8 cellular contexts compared by ENCODE assay signal in the genomic region with DNA sequence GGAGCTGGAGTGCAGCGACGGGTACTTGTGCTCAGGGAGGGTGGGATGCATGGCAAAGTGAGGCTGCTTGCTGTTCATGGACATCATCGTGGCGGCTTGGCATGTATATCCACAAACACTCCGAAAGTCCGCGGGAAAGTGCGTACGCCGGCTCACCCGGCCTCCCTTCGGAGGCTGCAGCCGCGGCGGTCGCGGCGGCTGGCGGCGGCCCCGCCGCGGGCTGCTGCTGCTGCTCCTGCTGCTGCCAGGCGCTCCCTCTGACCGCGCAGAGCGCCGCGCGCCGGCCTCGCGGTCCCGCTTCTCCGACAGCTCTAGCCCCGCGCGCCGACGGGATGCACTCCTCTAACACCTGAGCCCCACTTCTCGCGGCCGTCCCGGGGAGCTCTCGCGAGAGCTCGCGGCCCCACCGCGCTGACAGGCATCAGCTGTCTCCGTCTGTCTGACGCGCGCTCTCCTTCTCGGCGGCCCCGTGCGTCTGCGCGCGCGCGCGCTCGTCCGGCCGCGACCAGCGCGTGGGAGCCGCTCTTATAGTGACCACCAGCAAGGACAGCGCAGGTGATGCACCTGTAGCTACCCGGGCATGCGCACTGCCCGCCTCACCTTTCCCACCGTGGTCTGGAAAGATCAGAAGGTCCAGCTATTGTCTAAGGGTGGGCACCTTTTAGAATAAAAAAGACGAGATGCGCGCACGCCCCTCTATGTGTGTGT. TPM values are rescaled to one million over a fixed set of nuclear protein-coding genes. Genes with fewer than 3 reads are reported as not detected.
DNase-seq lines count a peak whose midpoint lies in the region; ATAC-seq and TF ChIP-seq lines count a peak whose summit lies in the region.

A gene with protein sequence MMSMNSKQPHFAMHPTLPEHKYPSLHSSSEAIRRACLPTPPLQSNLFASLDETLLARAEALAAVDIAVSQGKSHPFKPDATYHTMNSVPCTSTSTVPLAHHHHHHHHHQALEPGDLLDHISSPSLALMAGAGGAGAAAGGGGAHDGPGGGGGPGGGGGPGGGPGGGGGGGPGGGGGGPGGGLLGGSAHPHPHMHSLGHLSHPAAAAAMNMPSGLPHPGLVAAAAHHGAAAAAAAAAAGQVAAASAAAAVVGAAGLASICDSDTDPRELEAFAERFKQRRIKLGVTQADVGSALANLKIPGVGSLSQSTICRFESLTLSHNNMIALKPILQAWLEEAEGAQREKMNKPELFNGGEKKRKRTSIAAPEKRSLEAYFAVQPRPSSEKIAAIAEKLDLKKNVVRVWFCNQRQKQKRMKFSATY (minus strand): TSS at position 313 of the 708 bp plus-strand sequence. CDS start 226 bp downstream, at position 87.

- H3K27me3 ChIP-seq in A673 (replicated peaks; ENCODE audit: insufficient read depth, low read depth, low read length, poor library complexity) (peaks cover 94% of the 10 kb centered on the region), fibroblast of lung (ENCODE audit: control insufficient read depth, insufficient read depth, low read length) (peaks cover 91% of the 10 kb centered on the region), parathyroid adenoma (ENCODE audit: control insufficient read depth, insufficient read depth, low read length) (peaks cover 41% of the 10 kb centered on the region), PC-3 (ENCODE audit: low read length) (peaks cover 23% of the 10 kb centered on the region)

- H3K4me1 ChIP-seq in A673 (ENCODE audit: insufficient read depth, low read length, poor library complexity, severe bottlenecking) (peaks cover 26% of the 10 kb centered on the region), fibroblast of lung (ENCODE audit: control insufficient read depth, extremely low read depth, insufficient read depth, low read length) (peaks cover 3% of the 10 kb centered on the region), parathyroid adenoma (peaks cover 2% of the 10 kb centered on the region), PC-3 (ENCODE audit: insufficient read depth, low read length) (no peaks in the 10 kb centered on the region)

- CTCF ChIA-PET in A673 (lab: Charles Lee), result no interaction called here
- CTCF ChIA-PET in PC-3 (lab: Charles Lee), result no interaction called here

- POLR2A ChIA-PET in A673 (lab: Charles Lee; ENCODE audit: low non-redundant PET) (no interaction called here), PC-3 (lab: Charles Lee; ENCODE audit: unreplicated experiment) (no interaction called here)

- H4K20me1 ChIP-seq in fibroblast of lung (ENCODE audit: control insufficient read depth, extremely low read depth, insufficient read depth, low read length) (peaks cover 2% of the 10 kb centered on the region), PC-3 (ENCODE audit: low read length) (no peaks in the 10 kb centered on the region)

- no peaks in the 10 kb centered on the region for H3F3A ChIP-seq in PC-3 (ENCODE audit: low read length, unreplicated experiment)

- no peaks in the 10 kb centered on the region for H3K9me2 ChIP-seq in PC-3 (replicated peaks; ENCODE audit: low read length)

- H3K4me3 ChIP-seq in A673 (ENCODE audit: low read depth, low read length, poor library complexity, severe bottlenecking), result peak within 1 kb of the TSS; percentile 63
- peak within 1 kb of the TSS in 1 of 4 experiments; percentile 7 for H3K4me3 ChIP-seq in fibroblast of lung (replicated peaks in 1 of 4; ENCODE audit: control extremely low read depth in 1 of 4, insufficient read depth in 1 of 4, low read depth in 3 of 4, low read length in 4 of 4)
- no peak within 1 kb of the TSS for H3K4me3 ChIP-seq in parathyroid adenoma (ENCODE audit: low read depth, low read length)
- H3K4me3 ChIP-seq in PC-3 (ENCODE audit: low read length), result no peak within 1 kb of the TSS

- no peak for TF ChIP-seq CTCF in A673 (conservative IDR thresholded peaks at IDR 0.05; ENCODE audit: low read depth, low read length)
- no peak for TF ChIP-seq CTCF in fibroblast of lung (conservative IDR thresholded peaks at IDR 0.05 in 1 of 2, IDR thresholded peaks at IDR 0.05 in 1 of 2; ENCODE audit: low read depth in 1 of 2, low read length in 2 of 2)
- no peak for TF ChIP-seq CTCF in parathyroid adenoma (IDR thresholded peaks at IDR 0.05)
- no peak for TF ChIP-seq CTCF in PC-3 (conservative IDR thresholded peaks at IDR 0.05; ENCODE audit: low read depth, low read length)

- H3K79me2 ChIP-seq in fibroblast of lung (ENCODE audit: control insufficient read depth, insufficient read depth, low read length), result no peaks in the 10 kb centered on the region
- no peaks in the 10 kb centered on the region for H3K79me2 ChIP-seq in parathyroid adenoma
- H3K79me2 ChIP-seq in PC-3 (ENCODE audit: low read length), result no peaks in the 10 kb centered on the region

- intact Hi-C loops in A673 (cut with micrococcal nuclease; ENCODE audit: unreplicated experiment) (loop anchor here (2.0 to 10.0 kb wide), 2 partner anchors 55 to 931 kb away; a partner anchor contains a TSS), PC-3 (cut with micrococcal nuclease) (no loop called here)

- no peak within 1 kb of the TSS for H2AFZ ChIP-seq in fibroblast of lung (ENCODE audit: low read length)
- peak within 1 kb of the TSS; percentile 38 for H2AFZ ChIP-seq in parathyroid adenoma
- no peak within 1 kb of the TSS for H2AFZ ChIP-seq in PC-3 (ENCODE audit: low read length)

- BruUV-seq in A673 (replicated peaks; lab: Mats Ljungman, UMichigan) (no TSS peak), PC-3 (replicated peaks; lab: Mats Ljungman, UMichigan) (no TSS peak)

- ATAC-seq in GM18909 (IDR thresholded peaks at IDR 0.05; ENCODE audit: poor library complexity, unreplicated experiment) (peak; percentile 83), HG03135 (IDR thresholded peaks at IDR 0.05; ENCODE audit: unreplicated experiment) (peak; percentile 76), PC-3 (no peak)

- H3K27ac ChIP-seq in A673 (ENCODE audit: low read depth, low read length, poor library complexity, severe bottlenecking) (peak within 1 kb of the TSS; percentile 24), fibroblast of lung (ENCODE audit: insufficient read depth, low read length) (no peak within 1 kb of the TSS), parathyroid adenoma (no peak within 1 kb of the TSS), PC-3 (ENCODE audit: low read length) (no peak within 1 kb of the TSS)

- H3K4me2 ChIP-seq in fibroblast of lung (ENCODE audit: extremely low read depth, insufficient read depth, low read length), result peak within 1 kb of the TSS; percentile 35
- no peak within 1 kb of the TSS for H3K4me2 ChIP-seq in parathyroid adenoma (ENCODE audit: low read length)
- no peak within 1 kb of the TSS for H3K4me2 ChIP-seq in PC-3 (ENCODE audit: low read length)

- no peaks in the 10 kb centered on the region for H3K9me3 ChIP-seq in A673 (ENCODE audit: low read depth, low read length, poor library complexity, severe bottlenecking)
- no peaks in the 10 kb centered on the region for H3K9me3 ChIP-seq in fibroblast of lung (ENCODE audit: control insufficient read depth, insufficient read depth, low read depth, low read length)
- no peaks in the 10 kb centered on the region for H3K9me3 ChIP-seq in parathyroid adenoma (ENCODE audit: control insufficient read depth, low read length)
- H3K9me3 ChIP-seq in PC-3 (ENCODE audit: low read length), result no peaks in the 10 kb centered on the region

- H3K36me3 ChIP-seq in A673 (ENCODE audit: insufficient read depth, low read length, poor library complexity, severe bottlenecking) (no peaks in the 10 kb centered on the region), fibroblast of lung (ENCODE audit: control insufficient read depth, insufficient read depth, low read length) (no peaks in the 10 kb centered on the region), parathyroid adenoma (ENCODE audit: control insufficient read depth, insufficient read depth, low read length) (no peaks in the 10 kb centered on the region), PC-3 (ENCODE audit: low read depth, low read length) (no peaks in the 10 kb centered on the region)

- DNase-seq in A673 (ENCODE audit: low spot score) (peak; percentile 94), NCI-H2227 treated with DMSO at 0.1 percent for 48 hours (lab: John Stamatoyannopoulos, UW) (peak; percentile 72), fibroblast of lung (ENCODE audit: low read depth in 2 of 2) (peak; percentile 11 to 26), PC-3 (no peak)
- DNase-seq in activated CD4-positive, alpha-beta T cell treated with anti-CD3 and anti-CD28 coated beads, Interleukin-2, amount 50 U/mL, for 4 hours, result peak; percentile 34 to 46

- H3K9ac ChIP-seq in fibroblast of lung (ENCODE audit: insufficient read depth, low read length) (no peak within 1 kb of the TSS), parathyroid adenoma (no peak within 1 kb of the TSS), PC-3 (ENCODE audit: low read length) (no peak within 1 kb of the TSS)

RNA-seq across cellular contexts. Expression of the gene that starts here (rescaled TPM):
- total RNA-seq in A673 (2021), result 12.6 and 16.8 TPM in 2 replicates
- not detected in 2 replicates for total RNA-seq in fibroblast of lung
- not detected in 2 replicates for polyA plus RNA-seq in fibroblast of lung
- polyA plus RNA-seq in fibroblast of lung (2012), result not detected in 2 replicates
- polyA minus RNA-seq in fibroblast of lung (ENCODE audit: low replicate concordance), result not detected in 2 replicates
- not detected in 2 replicates for total RNA-seq in PC-3 (2014; rRNA removed)

Comparison
In these comparisons a context has a peak if more than half of its experiments do, and no peak if none do; other contexts are left out.
1. RNA of the gene that starts here (total RNA-seq): 12.6 to 16.8 TPM in A673; not detected in fibroblast of lung and not detected in PC-3; every median in the first group is over 10 times any median in the second.
2. Peak in DNase-seq and H3K4me2 ChIP-seq in fibroblast of lung; RNA of the gene not detected or under 1 TPM.